ENCODE assay signal across 1 cellular context in genomic region chr10:59958882-59959281, GRCh38.
TF ChIP-seq lines count a peak whose summit lies in the region.

No MANE protein-coding gene starts in this region.

TF ChIP-seq in H1, 55 proteins besides CTCF, POLR2A, EP300 and RAD21:
- TF ChIP-seq BCL11A (IDR thresholded peaks at IDR 0.05; ENCODE audit: low read depth in 2 of 2, low read length in 2 of 2) (no peak), SIRT6 (IDR thresholded peaks at IDR 0.05; ENCODE audit: low read length) (no peak), JUND (IDR thresholded peaks at IDR 0.05; ENCODE audit: low read length) (no peak), TCF12 (IDR thresholded peaks at IDR 0.05; ENCODE audit: low read depth, low read length) (no peak), HDAC6 (IDR thresholded peaks at IDR 0.05; ENCODE audit: low read depth, low read length) (no peak), EGR1 (IDR thresholded peaks at IDR 0.05; ENCODE audit: borderline replicate concordance, low read depth, low read length) (no peak), KDM1A (IDR thresholded peaks at IDR 0.05; ENCODE audit: borderline replicate concordance, low read length) (no peak), CEBPB (IDR thresholded peaks at IDR 0.05; ENCODE audit: low read depth, low read length) (no peak), POLR2AphosphoS5 (IDR thresholded peaks at IDR 0.05; ENCODE audit: low read depth, low read length) (no peak), JUN (IDR thresholded peaks at IDR 0.05; ENCODE audit: low read depth, low read length) (no peak), TAF7 (optimal IDR thresholded peaks at IDR 0.05; ENCODE audit: borderline replicate concordance, low read depth, low read length) (no peak), CTBP2 (IDR thresholded peaks at IDR 0.05; ENCODE audit: borderline replicate concordance, insufficient read depth, insufficient read length, low read length) (no peak), TAF1 (IDR thresholded peaks at IDR 0.05; ENCODE audit: low read depth, low read length) (no peak), KDM5A (IDR thresholded peaks at IDR 0.05; ENCODE audit: low read length) (no peak), NRF1 (IDR thresholded peaks at IDR 0.05; ENCODE audit: low read depth, low read length) (no peak)
- TF ChIP-seq, protein P1, sequence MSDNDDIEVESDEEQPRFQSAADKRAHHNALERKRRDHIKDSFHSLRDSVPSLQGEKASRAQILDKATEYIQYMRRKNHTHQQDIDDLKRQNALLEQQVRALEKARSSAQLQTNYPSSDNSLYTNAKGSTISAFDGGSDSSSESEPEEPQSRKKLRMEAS (IDR thresholded peaks at IDR 0.05): no peak
- TF ChIP-seq, protein P2, sequence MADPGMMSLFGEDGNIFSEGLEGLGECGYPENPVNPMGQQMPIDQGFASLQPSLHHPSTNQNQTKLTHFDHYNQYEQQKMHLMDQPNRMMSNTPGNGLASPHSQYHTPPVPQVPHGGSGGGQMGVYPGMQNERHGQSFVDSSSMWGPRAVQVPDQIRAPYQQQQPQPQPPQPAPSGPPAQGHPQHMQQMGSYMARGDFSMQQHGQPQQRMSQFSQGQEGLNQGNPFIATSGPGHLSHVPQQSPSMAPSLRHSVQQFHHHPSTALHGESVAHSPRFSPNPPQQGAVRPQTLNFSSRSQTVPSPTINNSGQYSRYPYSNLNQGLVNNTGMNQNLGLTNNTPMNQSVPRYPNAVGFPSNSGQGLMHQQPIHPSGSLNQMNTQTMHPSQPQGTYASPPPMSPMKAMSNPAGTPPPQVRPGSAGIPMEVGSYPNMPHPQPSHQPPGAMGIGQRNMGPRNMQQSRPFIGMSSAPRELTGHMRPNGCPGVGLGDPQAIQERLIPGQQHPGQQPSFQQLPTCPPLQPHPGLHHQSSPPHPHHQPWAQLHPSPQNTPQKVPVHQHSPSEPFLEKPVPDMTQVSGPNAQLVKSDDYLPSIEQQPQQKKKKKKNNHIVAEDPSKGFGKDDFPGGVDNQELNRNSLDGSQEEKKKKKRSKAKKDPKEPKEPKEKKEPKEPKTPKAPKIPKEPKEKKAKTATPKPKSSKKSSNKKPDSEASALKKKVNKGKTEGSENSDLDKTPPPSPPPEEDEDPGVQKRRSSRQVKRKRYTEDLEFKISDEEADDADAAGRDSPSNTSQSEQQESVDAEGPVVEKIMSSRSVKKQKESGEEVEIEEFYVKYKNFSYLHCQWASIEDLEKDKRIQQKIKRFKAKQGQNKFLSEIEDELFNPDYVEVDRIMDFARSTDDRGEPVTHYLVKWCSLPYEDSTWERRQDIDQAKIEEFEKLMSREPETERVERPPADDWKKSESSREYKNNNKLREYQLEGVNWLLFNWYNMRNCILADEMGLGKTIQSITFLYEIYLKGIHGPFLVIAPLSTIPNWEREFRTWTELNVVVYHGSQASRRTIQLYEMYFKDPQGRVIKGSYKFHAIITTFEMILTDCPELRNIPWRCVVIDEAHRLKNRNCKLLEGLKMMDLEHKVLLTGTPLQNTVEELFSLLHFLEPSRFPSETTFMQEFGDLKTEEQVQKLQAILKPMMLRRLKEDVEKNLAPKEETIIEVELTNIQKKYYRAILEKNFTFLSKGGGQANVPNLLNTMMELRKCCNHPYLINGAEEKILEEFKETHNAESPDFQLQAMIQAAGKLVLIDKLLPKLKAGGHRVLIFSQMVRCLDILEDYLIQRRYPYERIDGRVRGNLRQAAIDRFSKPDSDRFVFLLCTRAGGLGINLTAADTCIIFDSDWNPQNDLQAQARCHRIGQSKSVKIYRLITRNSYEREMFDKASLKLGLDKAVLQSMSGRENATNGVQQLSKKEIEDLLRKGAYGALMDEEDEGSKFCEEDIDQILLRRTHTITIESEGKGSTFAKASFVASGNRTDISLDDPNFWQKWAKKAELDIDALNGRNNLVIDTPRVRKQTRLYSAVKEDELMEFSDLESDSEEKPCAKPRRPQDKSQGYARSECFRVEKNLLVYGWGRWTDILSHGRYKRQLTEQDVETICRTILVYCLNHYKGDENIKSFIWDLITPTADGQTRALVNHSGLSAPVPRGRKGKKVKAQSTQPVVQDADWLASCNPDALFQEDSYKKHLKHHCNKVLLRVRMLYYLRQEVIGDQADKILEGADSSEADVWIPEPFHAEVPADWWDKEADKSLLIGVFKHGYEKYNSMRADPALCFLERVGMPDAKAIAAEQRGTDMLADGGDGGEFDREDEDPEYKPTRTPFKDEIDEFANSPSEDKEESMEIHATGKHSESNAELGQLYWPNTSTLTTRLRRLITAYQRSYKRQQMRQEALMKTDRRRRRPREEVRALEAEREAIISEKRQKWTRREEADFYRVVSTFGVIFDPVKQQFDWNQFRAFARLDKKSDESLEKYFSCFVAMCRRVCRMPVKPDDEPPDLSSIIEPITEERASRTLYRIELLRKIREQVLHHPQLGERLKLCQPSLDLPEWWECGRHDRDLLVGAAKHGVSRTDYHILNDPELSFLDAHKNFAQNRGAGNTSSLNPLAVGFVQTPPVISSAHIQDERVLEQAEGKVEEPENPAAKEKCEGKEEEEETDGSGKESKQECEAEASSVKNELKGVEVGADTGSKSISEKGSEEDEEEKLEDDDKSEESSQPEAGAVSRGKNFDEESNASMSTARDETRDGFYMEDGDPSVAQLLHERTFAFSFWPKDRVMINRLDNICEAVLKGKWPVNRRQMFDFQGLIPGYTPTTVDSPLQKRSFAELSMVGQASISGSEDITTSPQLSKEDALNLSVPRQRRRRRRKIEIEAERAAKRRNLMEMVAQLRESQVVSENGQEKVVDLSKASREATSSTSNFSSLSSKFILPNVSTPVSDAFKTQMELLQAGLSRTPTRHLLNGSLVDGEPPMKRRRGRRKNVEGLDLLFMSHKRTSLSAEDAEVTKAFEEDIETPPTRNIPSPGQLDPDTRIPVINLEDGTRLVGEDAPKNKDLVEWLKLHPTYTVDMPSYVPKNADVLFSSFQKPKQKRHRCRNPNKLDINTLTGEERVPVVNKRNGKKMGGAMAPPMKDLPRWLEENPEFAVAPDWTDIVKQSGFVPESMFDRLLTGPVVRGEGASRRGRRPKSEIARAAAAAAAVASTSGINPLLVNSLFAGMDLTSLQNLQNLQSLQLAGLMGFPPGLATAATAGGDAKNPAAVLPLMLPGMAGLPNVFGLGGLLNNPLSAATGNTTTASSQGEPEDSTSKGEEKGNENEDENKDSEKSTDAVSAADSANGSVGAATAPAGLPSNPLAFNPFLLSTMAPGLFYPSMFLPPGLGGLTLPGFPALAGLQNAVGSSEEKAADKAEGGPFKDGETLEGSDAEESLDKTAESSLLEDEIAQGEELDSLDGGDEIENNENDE (IDR thresholded peaks at IDR 0.05; ENCODE audit: insufficient replicate concordance, low read length): no peak
